ENCODE assay signal across 14 cellular contexts in genomic region chr6:119205911-119206617, GRCh38.
DNase-seq lines count a peak whose midpoint lies in the region; ATAC-seq and TF ChIP-seq lines count a peak whose summit lies in the region.
"Had no signal": no experiment of that assay in that cellular context is flagged by ENCODE, and none has a peak within 500 bp of the region (broad histone marks: within the 10 kb centered on the region; RNA-seq: fewer than 3 reads in every experiment).

No MANE protein-coding gene starts in this region.

- H3K4me1 Mint-ChIP-seq in dendritic cell treated with granulocyte-macrophage colony-stimulating factor and Interleukin-4, amounts not matched to agents 40 ng/mL and 50 ng/mL, for 4 days (ENCODE audit: low read depth), result peaks cover 21% of the 10 kb centered on the region
- peaks cover 3% of the 10 kb centered on the region for H3K4me1 Mint-ChIP-seq in CD8-positive, alpha-beta T cell (ENCODE audit: low read depth)

- no peak overlapping the region for H3K4me3 ChIP-seq in lower leg skin (ENCODE audit: low read depth, poor library complexity, severe bottlenecking)
- no peak overlapping the region for H3K4me3 ChIP-seq in CD8-positive, alpha-beta T cell (ENCODE audit: low read depth, low read length)
- H3K4me3 ChIP-seq in GM23248, result no peak overlapping the region
- H3K4me3 ChIP-seq: esophagus muscularis mucosa had no signal

- peak overlapping the region; percentile 2 for H3K27ac Mint-ChIP-seq in dendritic cell treated with granulocyte-macrophage colony-stimulating factor and Interleukin-4, amounts not matched to agents 40 ng/mL and 50 ng/mL, for 4 days
- no peak overlapping the region for H3K27ac Mint-ChIP-seq in CD8-positive, alpha-beta T cell
- H3K27ac Mint-ChIP-seq: activated CD4-positive, alpha-beta T cell treated with anti-CD3 and anti-CD28 coated beads, Interleukin-2, amount 10 ng/mL, durations not matched to agents 24 days and 14 days had no signal

- H4K20me1 ChIP-seq in GM23248 (ENCODE audit: insufficient read depth), result no peaks in the 10 kb centered on the region

- no peak for TF ChIP-seq POLR2A in lower leg skin (IDR thresholded peaks at IDR 0.05)

- H3K9me2 ChIP-seq in GM23248 (ENCODE audit: insufficient read depth), result no peaks in the 10 kb centered on the region

- no peaks in the 10 kb centered on the region for H3K4me1 ChIP-seq in CD8-positive, alpha-beta T cell (ENCODE audit: insufficient read depth, low read length)
- peaks cover 6% of the 10 kb centered on the region; the same call in 1 of the 2 replicates for H3K4me1 ChIP-seq in GM23248 (ENCODE audit: insufficient read depth)

- H3K4me2 ChIP-seq in GM23248 (ENCODE audit: unreplicated experiment), result no peak overlapping the region

- DNase-seq in lower leg skin (ENCODE audit: low spot score in 2 of 2) (no peak), GM23248 (no peak), amniotic stem cell (lab: John Stamatoyannopoulos, UW) (no peak)
- no peak for DNase-seq in CD8-positive, alpha-beta T cell
- DNase-seq: activated CD4-positive, alpha-beta T cell treated with anti-CD3 and anti-CD28 coated beads, Interleukin-2, amount 10 ng/mL, durations not matched to agents 24 days and 14 days; anterior cingulate cortex; GOT3; kidney; NCI-H1092 had no signal

- 83 to 84% methylated on average over 7 of the region's 7 CpGs for WGBS in lower leg skin, 2 donors
- WGBS in GM23248 (ENCODE audit: low coverage in 1 of 2, low lambda C conversion rate in 2 of 2, missing lambda C conversion rate in 2 of 2), 2 experiments, result 93 to 96% methylated on average over 7 of the region's 7 CpGs

- no peaks in the 10 kb centered on the region for H3K27me3 Mint-ChIP-seq in dendritic cell treated with granulocyte-macrophage colony-stimulating factor and Interleukin-4, amounts not matched to agents 40 ng/mL and 50 ng/mL, for 4 days
- no peaks in the 10 kb centered on the region for H3K27me3 Mint-ChIP-seq in CD8-positive, alpha-beta T cell (ENCODE audit: low read depth)
- H3K27me3 Mint-ChIP-seq: activated CD4-positive, alpha-beta T cell treated with anti-CD3 and anti-CD28 coated beads, Interleukin-2, amount 10 ng/mL, durations not matched to agents 24 days and 14 days had no signal

- no peak overlapping the region for H3K9ac ChIP-seq in GM23248

- TF ChIP-seq CTCF in lower leg skin (IDR thresholded peaks at IDR 0.05), result no peak
- TF ChIP-seq CTCF in CD8-positive, alpha-beta T cell (IDR thresholded peaks at IDR 0.05), result no peak

- no peaks in the 10 kb centered on the region for H3K27me3 ChIP-seq in CD8-positive, alpha-beta T cell (ENCODE audit: insufficient read depth, low read length)
- H3K27me3 ChIP-seq in GM23248 (replicated peaks; ENCODE audit: insufficient read depth), result no peaks in the 10 kb centered on the region
- H3K27me3 ChIP-seq: esophagus muscularis mucosa had no signal

- H3K36me3 Mint-ChIP-seq in dendritic cell treated with granulocyte-macrophage colony-stimulating factor and Interleukin-4, amounts not matched to agents 40 ng/mL and 50 ng/mL, for 4 days (ENCODE audit: low read depth), result peaks cover 29% of the 10 kb centered on the region
- H3K36me3 Mint-ChIP-seq in CD8-positive, alpha-beta T cell, result peaks cover 19% of the 10 kb centered on the region

- H3K79me2 ChIP-seq in GM23248 (ENCODE audit: insufficient read depth), result no peaks in the 10 kb centered on the region

- no peaks in the 10 kb centered on the region for H3K9me3 Mint-ChIP-seq in dendritic cell treated with granulocyte-macrophage colony-stimulating factor and Interleukin-4, amounts not matched to agents 40 ng/mL and 50 ng/mL, for 4 days
- H3K9me3 Mint-ChIP-seq in CD8-positive, alpha-beta T cell, result no peaks in the 10 kb centered on the region
- H3K9me3 Mint-ChIP-seq: activated CD4-positive, alpha-beta T cell treated with anti-CD3 and anti-CD28 coated beads, Interleukin-2, amount 10 ng/mL, durations not matched to agents 24 days and 14 days had no signal

- H3K36me3 ChIP-seq in CD8-positive, alpha-beta T cell (ENCODE audit: insufficient read depth, low read length), result no peaks in the 10 kb centered on the region
- H3K36me3 ChIP-seq in GM23248 (ENCODE audit: low read depth), result no peaks in the 10 kb centered on the region

- no peaks in the 10 kb centered on the region for H3K9me3 ChIP-seq in CD8-positive, alpha-beta T cell (ENCODE audit: low read length)
- no peaks in the 10 kb centered on the region for H3K9me3 ChIP-seq in GM23248 (ENCODE audit: low read depth)
- H3K9me3 ChIP-seq: esophagus muscularis mucosa had no signal

- H3F3A ChIP-seq in GM23248 (ENCODE audit: insufficient read depth), result peaks cover 5% of the 10 kb centered on the region; the same call in 1 of the 2 replicates

- peak; percentile 94 for ATAC-seq in GM18858 (IDR thresholded peaks at IDR 0.05; ENCODE audit: unreplicated experiment)
- ATAC-seq in GM21515 (IDR thresholded peaks at IDR 0.05; ENCODE audit: unreplicated experiment), result peak; percentile 86
- ATAC-seq in HG03097 (IDR thresholded peaks at IDR 0.05; ENCODE audit: low FRiP score, unreplicated experiment), result peak; percentile 95
- no peak for ATAC-seq in CD8-positive, alpha-beta T cell

- no peak overlapping the region for H2AFZ ChIP-seq in GM23248

- no peak overlapping the region for H3K4me3 Mint-ChIP-seq in dendritic cell treated with granulocyte-macrophage colony-stimulating factor and Interleukin-4, amounts not matched to agents 40 ng/mL and 50 ng/mL, for 4 days
- no peak overlapping the region for H3K4me3 Mint-ChIP-seq in CD8-positive, alpha-beta T cell
- H3K4me3 Mint-ChIP-seq: activated CD4-positive, alpha-beta T cell treated with anti-CD3 and anti-CD28 coated beads, Interleukin-2, amount 10 ng/mL, durations not matched to agents 24 days and 14 days had no signal

- POLR2A ChIA-PET in CD8-positive, alpha-beta T cell (lab: Charles Lee), result no interaction called here

- CTCF ChIA-PET in CD8-positive, alpha-beta T cell (lab: Charles Lee), result interaction anchor here (0.8 kb wide), 1 partner anchor 12 kb away, joined by 3 read pairs; no protein-coding TSS in a partner anchor

- intact Hi-C loops in dendritic cell treated with granulocyte-macrophage colony-stimulating factor and Interleukin-4, amounts not matched to agents 40 ng/mL and 50 ng/mL, for 4 days (cut with micrococcal nuclease), result no loop called here
- intact Hi-C loops in lower leg skin (cut with DNase I; ENCODE audit: low total_unique reads), result no loop called here
- intact Hi-C loops in CD8-positive, alpha-beta T cell (cut with DNase I, micrococcal nuclease), result no loop called here

- in situ Hi-C loops in GM23248 (cut with MboI), result no loop called here

- H3K27ac ChIP-seq in CD8-positive, alpha-beta T cell (ENCODE audit: low read depth, low read length), result no peak overlapping the region
- no peak overlapping the region for H3K27ac ChIP-seq in GM23248
- H3K27ac ChIP-seq: esophagus muscularis mucosa had no signal
